ENCODE assay signal across 8 cellular contexts in the genomic region with DNA sequence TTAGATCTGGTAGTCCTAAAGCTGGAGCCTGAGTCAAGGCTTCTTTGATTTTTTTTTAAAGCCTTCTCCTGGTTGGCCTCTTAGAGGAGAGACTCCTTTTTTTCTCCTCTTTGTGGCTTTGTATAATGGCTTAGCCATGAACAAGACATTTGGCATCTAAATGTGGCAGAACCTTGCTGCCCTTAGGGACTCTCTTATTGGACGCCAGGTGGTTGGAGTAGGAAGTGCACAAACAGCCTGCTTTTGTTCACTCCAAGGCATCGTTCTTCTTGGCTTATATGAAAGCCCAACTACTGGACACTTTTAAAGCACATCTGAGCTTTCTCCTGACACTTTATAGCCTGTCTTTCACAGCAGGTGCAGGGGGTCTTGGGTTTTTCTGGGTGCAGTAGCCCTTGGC. TPM values are rescaled to one million over a fixed set of nuclear protein-coding genes. Genes with fewer than 3 reads are reported as not detected.
DNase-seq lines count a peak whose midpoint lies in the region; ATAC-seq lines count a peak whose summit lies in the region.

No MANE protein-coding gene starts in this region.

- H3K36me3 ChIP-seq in Karpas-422 (ENCODE audit: insufficient read depth, low read length): peaks cover 3% of the 10 kb centered on the region; the same call in 1 of the 2 replicates

- H3K9ac ChIP-seq in Karpas-422 (ENCODE audit: low read length): peak overlapping the region; percentile 70

- H2AFZ ChIP-seq in Karpas-422 (ENCODE audit: low read length): peak overlapping the region; percentile 83

- DNase-seq in stimulated activated CD4-positive, alpha-beta T cell treated with anti-CD3 and anti-CD28 coated beads, Interleukin-4, amount 100 ng/mL, for 24 hours: peak; percentile 18
- DNase-seq in stimulated activated CD4-positive, alpha-beta T cell treated with anti-CD3 and anti-CD28 coated beads, Interleukin-2, amount 100 ng/mL, for 48 hours: no peak
- DNase-seq in Karpas-422 (peak; percentile 85), left colon (peak in 1 of 2 donors; percentile 24), nucleus accumbens (lab: John Stamatoyannopoulos, UW) (no peak)
- DNase-seq in activated naive CD4-positive, alpha-beta T cell treated with anti-CD3 and anti-CD28 coated beads, Interleukin-2, amount 50 U/mL, for 16 hours: peak; percentile 24

- H3K4me1 ChIP-seq in Karpas-422 (ENCODE audit: low read length): peaks cover 37% of the 10 kb centered on the region

- H3K27ac ChIP-seq in Karpas-422 (ENCODE audit: low read length): peak overlapping the region; percentile 96

- H3K79me2 ChIP-seq in Karpas-422 (ENCODE audit: low read length): no peaks in the 10 kb centered on the region

- peaks cover 7% of the 10 kb centered on the region; the same call in 1 of the 2 replicates for H3K9me3 ChIP-seq in Karpas-422 (ENCODE audit: low read length)

- H3K4me3 ChIP-seq in Karpas-422 (ENCODE audit: low read length): peak overlapping the region; percentile 63

- peak overlapping the region; percentile 82 for H3K4me2 ChIP-seq in Karpas-422 (ENCODE audit: low read depth, low read length, poor library complexity, severe bottlenecking)

- no peaks in the 10 kb centered on the region for H4K20me1 ChIP-seq in Karpas-422 (ENCODE audit: insufficient read depth, low read depth, low read length)

- no peaks in the 10 kb centered on the region for H3K27me3 ChIP-seq in Karpas-422 (ENCODE audit: low read length)

- H3K9me2 ChIP-seq in Karpas-422 (replicated peaks; ENCODE audit: insufficient read depth, low read length): no peaks in the 10 kb centered on the region

- intact Hi-C loops in left colon (cut with DNase I, micrococcal nuclease): no loop called here

- ATAC-seq in left colon: peak; percentile 79
- no peak for ATAC-seq in HG03095 (IDR thresholded peaks at IDR 0.05; ENCODE audit: unreplicated experiment)
- no peak for ATAC-seq in HG03045 (IDR thresholded peaks at IDR 0.05; ENCODE audit: unreplicated experiment)

RNA-seq across cellular contexts. Expression of a gene that starts 25.0 kb away (rescaled TPM):
- total RNA-seq in Karpas-422 (2014; rRNA removed; shearing (Covaris generic); ENCODE audit: low replicate concordance): not detected in 2 replicates
- not detected for total RNA-seq in left colon

Comparison
In these comparisons a context has a peak if more than half of its experiments do, and no peak if none do; other contexts are left out.
1. DNase-seq: peak in stimulated activated CD4-positive, alpha-beta T cell treated with anti-CD3 and anti-CD28 coated beads, Interleukin-4, amount 100 ng/mL, for 24 hours (single experiment), Karpas-422 (single experiment) and activated naive CD4-positive, alpha-beta T cell treated with anti-CD3 and anti-CD28 coated beads, Interleukin-2, amount 50 U/mL, for 16 hours (single experiment); none in stimulated activated CD4-positive, alpha-beta T cell treated with anti-CD3 and anti-CD28 coated beads, Interleukin-2, amount 100 ng/mL, for 48 hours (0 of 2) and nucleus accumbens (0 of 56).